Comparison of ENCODE assay signal across 3 cellular contexts in genomic region chr13:31209819-31210209, GRCh38.
TF ChIP-seq lines count a peak whose summit lies in the region.

No MANE protein-coding gene starts in this region.

TF ChIP-seq in HEK293T, 16 proteins besides CTCF, POLR2A, EP300 and RAD21 (continued from another document):
- TF ChIP-seq CTBP1 (IDR thresholded peaks at IDR 0.05; ENCODE audit: borderline replicate concordance) (no peak), PKNOX1 (IDR thresholded peaks at IDR 0.05) (peak; percentile 85), ELF4 (IDR thresholded peaks at IDR 0.05) (no peak)

TF ChIP-seq in H1, 55 proteins besides CTCF, POLR2A, EP300 and RAD21 (continued from another document and continues in another):
- TF ChIP-seq EZH2 (IDR thresholded peaks at IDR 0.05; ENCODE audit: low read depth, low read length, severe bottlenecking) (no peak), E2F6 (IDR thresholded peaks at IDR 0.05) (no peak), KDM5A (IDR thresholded peaks at IDR 0.05; ENCODE audit: low read length) (no peak), GTF2F1 (IDR thresholded peaks at IDR 0.05; ENCODE audit: borderline replicate concordance, low read depth, low read length) (no peak), PHF8 (conservative IDR thresholded peaks at IDR 0.05; ENCODE audit: low read depth, low read length) (no peak), BRCA1 (IDR thresholded peaks at IDR 0.05; ENCODE audit: low read depth, low read length) (no peak), ATF2 (IDR thresholded peaks at IDR 0.05; ENCODE audit: low read length) (no peak), BCL11A (IDR thresholded peaks at IDR 0.05; ENCODE audit: low read depth in 2 of 2, low read length in 2 of 2) (no peak), SIX5 (IDR thresholded peaks at IDR 0.05; ENCODE audit: low read depth, low read length) (no peak), KDM1A (IDR thresholded peaks at IDR 0.05; ENCODE audit: borderline replicate concordance, low read length) (no peak), USF2 (IDR thresholded peaks at IDR 0.05; ENCODE audit: low read length) (no peak), EGR1 (IDR thresholded peaks at IDR 0.05; ENCODE audit: borderline replicate concordance, low read depth, low read length) (no peak), CHD2 (IDR thresholded peaks at IDR 0.05; ENCODE audit: low read length) (no peak), SP2 (IDR thresholded peaks at IDR 0.05; ENCODE audit: low read length) (no peak), ATF3 (IDR thresholded peaks at IDR 0.05; ENCODE audit: insufficient read depth, low read depth, low read length) (no peak), SAP30 (IDR thresholded peaks at IDR 0.05; ENCODE audit: insufficient read depth, insufficient replicate concordance, low read length) (no peak), TCF12 (IDR thresholded peaks at IDR 0.05; ENCODE audit: low read depth, low read length) (no peak)

TF ChIP-seq in GM12891, 5 proteins besides CTCF, POLR2A, EP300 and RAD21 (continued from another document):
- TF ChIP-seq SPI1 (IDR thresholded peaks at IDR 0.05; ENCODE audit: low read depth, low read length) (no peak), POLR2AphosphoS5 (IDR thresholded peaks at IDR 0.05; ENCODE audit: low read depth, low read length) (no peak), TAF1 (IDR thresholded peaks at IDR 0.05; ENCODE audit: low read depth, low read length) (no peak), POU2F2 (IDR thresholded peaks at IDR 0.05; ENCODE audit: low read depth, low read length) (no peak)
